Comparison of ENCODE assay signal across 8 cellular contexts in the genomic region with DNA sequence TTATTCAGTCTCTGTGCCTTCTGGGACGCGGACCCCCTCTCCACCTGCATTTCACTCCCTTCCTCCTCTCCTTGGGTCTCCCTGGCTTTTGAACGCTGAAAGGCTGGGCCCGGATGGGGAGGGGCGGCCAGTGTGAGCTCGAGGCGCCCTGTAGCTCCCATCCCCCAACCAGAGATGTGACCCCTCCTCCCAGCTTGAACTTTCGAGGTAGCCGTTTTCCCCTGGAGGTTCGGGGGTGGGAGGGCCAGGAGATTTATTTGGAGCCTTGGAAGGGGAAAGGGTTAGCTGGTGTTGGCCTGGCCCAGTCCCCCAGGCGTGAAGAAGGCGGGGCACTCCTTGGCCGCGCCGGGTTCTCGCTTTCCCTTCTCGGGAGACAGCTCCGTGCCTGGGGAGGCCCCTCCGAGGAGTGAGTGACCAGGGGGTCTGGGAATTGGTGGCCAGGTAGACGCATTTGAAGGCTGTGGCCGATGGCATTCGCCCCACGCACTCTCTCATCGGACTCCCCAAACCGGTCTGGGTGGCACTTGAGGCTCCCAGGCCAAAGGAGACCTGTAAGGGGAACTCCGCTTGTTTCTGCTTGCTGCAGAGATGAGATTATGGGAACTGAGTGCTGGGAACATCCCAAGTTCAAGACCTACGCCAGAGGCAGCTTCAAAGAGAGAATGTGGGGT. TPM values are rescaled to one million over a fixed set of nuclear protein-coding genes. Genes with fewer than 3 reads are reported as not detected.
DNase-seq lines count a peak whose midpoint lies in the region; ATAC-seq and TF ChIP-seq lines count a peak whose summit lies in the region.

No MANE protein-coding gene starts in this region.

- no peak overlapping the region for H2BK15ac ChIP-seq in mesendoderm (replicated peaks; ENCODE audit: low read depth)

- peaks cover 1% of the 10 kb centered on the region for H3K79me1 ChIP-seq in mesendoderm (ENCODE audit: low read length)

- no CpG with 5 or more reads among the region's 27 CpGs for WGBS in mesendoderm (ENCODE audit: extremely low coverage, insufficient coverage, low lambda C conversion rate)
- 2 to 5% methylated on average over 16 to 26 of the region's 27 CpGs for WGBS in thyroid gland, 2 donors

- H3K4ac ChIP-seq in mesendoderm (ENCODE audit: low read depth, low read length) = no peak overlapping the region

- TF ChIP-seq POLR2A in thyroid gland (IDR thresholded peaks at IDR 0.05) = peak in 1 of 2 donors; percentile 39

- H3K27ac Mint-ChIP-seq in T-helper 2 cell treated with Interferon-gamma antibody and Interleukin-4, amounts not matched to agents 5 μg/mL and 100 μg/mL, for 36 hours = peak overlapping the region; percentile 72

- no peaks in the 10 kb centered on the region for H3K27me3 ChIP-seq in mesendoderm (ENCODE audit: insufficient read depth, low read length, poor library complexity)
- H3K27me3 ChIP-seq in thyroid gland = no peaks in the 10 kb centered on the region

- no peak for ATAC-seq in HG03565 (IDR thresholded peaks at IDR 0.05; ENCODE audit: unreplicated experiment)

- peaks cover 8% of the 10 kb centered on the region for H3K36me3 Mint-ChIP-seq in T-helper 2 cell treated with Interferon-gamma antibody and Interleukin-4, amounts not matched to agents 5 μg/mL and 100 μg/mL, for 36 hours (ENCODE audit: low read depth)

- H3K27ac ChIP-seq in mesendoderm (ENCODE audit: low read depth, low read length) = no peak overlapping the region
- H3K27ac ChIP-seq in thyroid gland = peak overlapping the region; percentile 79 to 90 (median 81)

- peaks cover 3% of the 10 kb centered on the region for H3K36me3 ChIP-seq in mesendoderm (ENCODE audit: control insufficient read depth, insufficient read depth, low read length)
- H3K36me3 ChIP-seq in thyroid gland = peaks cover 0 to 10% of the 10 kb centered on the region in 2 donors

- peak overlapping the region; percentile 74 for H3K4me3 ChIP-seq in mesendoderm (ENCODE audit: low read length)
- peak overlapping the region; percentile 63 to 88 (median 84) for H3K4me3 ChIP-seq in thyroid gland (replicated peaks in 1 of 3)

- TF ChIP-seq CTCF in thyroid gland (IDR thresholded peaks at IDR 0.05) = no peak

- H3K18ac ChIP-seq in mesendoderm (ENCODE audit: low read length) = peak overlapping the region; percentile 13

- H2AK5ac ChIP-seq in mesendoderm (ENCODE audit: low read length) = no peak overlapping the region

- no peak overlapping the region for H2BK120ac ChIP-seq in mesendoderm (ENCODE audit: low read depth, low read length)

- no peaks in the 10 kb centered on the region for H3K4me1 ChIP-seq in mesendoderm (ENCODE audit: control insufficient read depth, low read depth, low read length)
- H3K4me1 ChIP-seq in thyroid gland = peaks cover 32 to 42% of the 10 kb centered on the region in 2 donors

- peak overlapping the region; percentile 95 for H3K4me3 Mint-ChIP-seq in T-helper 2 cell treated with Interferon-gamma antibody and Interleukin-4, amounts not matched to agents 5 μg/mL and 100 μg/mL, for 36 hours

- peak overlapping the region; percentile 84 for H3K9ac ChIP-seq in mesendoderm (ENCODE audit: low read length)

- intact Hi-C loops in thyroid gland (cut with DNase I) = loop anchor here (5.0 to 10.0 kb wide), 2 partner anchors 143 to 365 kb away; no protein-coding TSS in a partner anchor

- H3K9me3 ChIP-seq in thyroid gland = no peaks in the 10 kb centered on the region

- peak overlapping the region; percentile 91 for H3K4me2 ChIP-seq in mesendoderm (ENCODE audit: low read length)

- H3K27me3 Mint-ChIP-seq in T-helper 2 cell treated with Interferon-gamma antibody and Interleukin-4, amounts not matched to agents 5 μg/mL and 100 μg/mL, for 36 hours (ENCODE audit: low read depth) = no peaks in the 10 kb centered on the region

- no peak overlapping the region for H3K23ac ChIP-seq in mesendoderm (ENCODE audit: low read length)

- peak overlapping the region; percentile 91 for H3K56ac ChIP-seq in mesendoderm (ENCODE audit: low read length)

- H3K4me1 Mint-ChIP-seq in T-helper 2 cell treated with Interferon-gamma antibody and Interleukin-4, amounts not matched to agents 5 μg/mL and 100 μg/mL, for 36 hours (ENCODE audit: low read depth) = peaks cover 19% of the 10 kb centered on the region

- no peak overlapping the region for H4K5ac ChIP-seq in mesendoderm (ENCODE audit: low read length)

- no peaks in the 10 kb centered on the region for H3K79me2 ChIP-seq in mesendoderm (ENCODE audit: control insufficient read depth, insufficient read depth, low read length)

- H2BK5ac ChIP-seq in mesendoderm (ENCODE audit: low read length) = peak overlapping the region; percentile 9

- no peak overlapping the region for H4K8ac ChIP-seq in mesendoderm (ENCODE audit: low read depth, low read length)

- DNase-seq in NCI-H2227 (lab: John Stamatoyannopoulos, UW; ENCODE audit: unreplicated experiment) = peak; percentile 36
- DNase-seq in NCI-H2227 treated with DMSO at 0.1 percent for 48 hours (lab: John Stamatoyannopoulos, UW) = no peak
- no peak for DNase-seq in T-helper 2 cell treated with Interferon-gamma antibody and Interleukin-4, amounts not matched to agents 5 μg/mL and 100 μg/mL, for 36 hours (ENCODE audit: low spot score)
- peak; percentile 60 for DNase-seq in ecto neural progenitor cell (ENCODE audit: low spot score)
- DNase-seq in mesendoderm = peak; percentile 68
- peak; percentile 78 to 80 for DNase-seq in thyroid gland
- DNase-seq in hepatic stellate cell (ENCODE audit: low spot score) = no peak

- no peaks in the 10 kb centered on the region for H3K9me3 Mint-ChIP-seq in T-helper 2 cell treated with Interferon-gamma antibody and Interleukin-4, amounts not matched to agents 5 μg/mL and 100 μg/mL, for 36 hours

RNA-seq across cellular contexts. Expression of gene LDAF1, which starts 0.9 kb away (rescaled TPM):
- polyA plus RNA-seq in mesendoderm (2013, experiment 1 of 2) = 8.9 TPM
- polyA plus RNA-seq in mesendoderm (2013, experiment 2 of 2) = 8.9 TPM
- 10 to 100 TPM; 23.0 to 84.0 (median 68.2) TPM for total RNA-seq in thyroid gland

RNA-seq across cellular contexts. Expression of gene DNAH3, which starts 8.8 kb away (rescaled TPM):
- 0.29 TPM for polyA plus RNA-seq in mesendoderm (2013, experiment 1 of 2)
- 0.25 TPM for polyA plus RNA-seq in mesendoderm (2013, experiment 2 of 2)
- under 1 TPM in 1 of 4 donors, not detected in 3; 0.15 TPM for total RNA-seq in thyroid gland

RNA-seq across cellular contexts. Expression of gene ZP2, which starts 52.0 kb away (rescaled TPM):
- 0.01 TPM for polyA plus RNA-seq in mesendoderm (2013, experiment 1 of 2)
- polyA plus RNA-seq in mesendoderm (2013, experiment 2 of 2) = not detected
- under 1 TPM in 1 of 4 donors, not detected in 3; 0.63 TPM for total RNA-seq in thyroid gland

Comparison
In these comparisons a context has a peak if more than half of its experiments do, and no peak if none do; other contexts are left out.
1. DNase-seq: peak in NCI-H2227 (single experiment), ecto neural progenitor cell (single experiment), mesendoderm (single experiment) and thyroid gland (2 of 2); none in NCI-H2227 treated with DMSO at 0.1 percent for 48 hours (single experiment), T-helper 2 cell treated with Interferon-gamma antibody and Interleukin-4, amounts not matched to agents 5 μg/mL and 100 μg/mL, for 36 hours (single experiment) and hepatic stellate cell (single experiment).